7 cellular contexts compared by ENCODE assay signal in genomic region chr10:72257051-72257892, GRCh38. TPM values are rescaled to one million over a fixed set of nuclear protein-coding genes. Genes with fewer than 3 reads are reported as not detected.
A peak's percentile ranks its signal among the peaks of the same experiment; 100 is the strongest.
DNase-seq lines count a peak whose midpoint lies in the region; ATAC-seq and TF ChIP-seq lines count a peak whose summit lies in the region.

No MANE protein-coding gene starts in this region.

- H3K4me3 ChIP-seq in OCI-LY3 (ENCODE audit: low read length) (peak overlapping the region; percentile 14; the same call in 1 of the 2 replicates), stomach (no peak overlapping the region), PC-9 (no peak overlapping the region)

- H3K4me1 ChIP-seq in OCI-LY3 (ENCODE audit: low read length) (peaks cover 60% of the 10 kb centered on the region), stomach (peaks cover 79 to 98% (median 86%) of the 10 kb centered on the region in 4 donors), PC-9 (replicated peaks; ENCODE audit: insufficient read depth) (peaks cover 47% of the 10 kb centered on the region)

- H4K20me1 ChIP-seq in OCI-LY3 (ENCODE audit: insufficient read depth, low read length) = no peaks in the 10 kb centered on the region
- H4K20me1 ChIP-seq in PC-9 (ENCODE audit: insufficient read depth) = no peaks in the 10 kb centered on the region

- ATAC-seq in GM21515 (IDR thresholded peaks at IDR 0.05; ENCODE audit: unreplicated experiment) = peak; percentile 36

- 66 to 76% (median 75%) methylated on average over 8 of the region's 8 CpGs for WGBS in stomach, 5 donors

- H3F3A ChIP-seq in PC-9 (ENCODE audit: insufficient read depth, low read depth) = peaks cover 37% of the 10 kb centered on the region

- BruUV-seq in PC-9 (replicated peaks; lab: Mats Ljungman, UMichigan) = no TSS peak

- TF ChIP-seq EP300 in stomach (IDR thresholded peaks at IDR 0.05) = no peak

- no peak overlapping the region for H3K9ac ChIP-seq in OCI-LY3 (ENCODE audit: low read length)

- H3K27me3 ChIP-seq in OCI-LY3 (ENCODE audit: low read depth, low read length) (peaks cover 3% of the 10 kb centered on the region; the same call in 1 of the 2 replicates), stomach (no peaks in the 10 kb centered on the region), PC-9 (ENCODE audit: insufficient read depth, low read depth) (no peaks in the 10 kb centered on the region)

- no peaks in the 10 kb centered on the region for H3K9me2 ChIP-seq in PC-9 (ENCODE audit: insufficient read depth)

- H3K27ac ChIP-seq in OCI-LY3 (ENCODE audit: low read length) (no peak overlapping the region), stomach (peak overlapping the region; percentile 14 to 97 (median 92)), PC-9 (no peak overlapping the region)

- DNase-seq in fibroblast of peridontal ligament (ENCODE audit: extremely low read depth) (peak; percentile 29), stomach (no peak), NCI-H1105 treated with DMSO at 0.1 percent for 48 hours (lab: John Stamatoyannopoulos, UW) (no peak), NCI-H2029 treated with DMSO at 0.1 percent for 48 hours (lab: John Stamatoyannopoulos, UW) (no peak), PC-9 (no peak)

- no peak overlapping the region for H2AFZ ChIP-seq in OCI-LY3 (ENCODE audit: low read depth, low read length)
- H2AFZ ChIP-seq in PC-9 = no peak overlapping the region

- no peaks in the 10 kb centered on the region for H3K79me2 ChIP-seq in OCI-LY3 (ENCODE audit: low read length)
- no peaks in the 10 kb centered on the region for H3K79me2 ChIP-seq in PC-9 (ENCODE audit: low read depth)

- CTCF ChIA-PET in PC-9 (lab: Charles Lee) = interaction anchor here (0.7 kb wide), 1 partner anchor 121 kb away, joined by 8 read pairs; no protein-coding TSS in a partner anchor

- POLR2A ChIA-PET in PC-9 (lab: Charles Lee; ENCODE audit: unreplicated experiment) = no interaction called here

- H3K4me2 ChIP-seq in OCI-LY3 (ENCODE audit: low read length) = peak overlapping the region; percentile 74
- H3K4me2 ChIP-seq in PC-9 = no peak overlapping the region

- H3K36me3 ChIP-seq in OCI-LY3 (replicated peaks; ENCODE audit: low read depth, low read length) (no peaks in the 10 kb centered on the region), stomach (no peaks in the 10 kb centered on the region), PC-9 (ENCODE audit: low read depth) (no peaks in the 10 kb centered on the region)

- intact Hi-C loops in stomach (cut with DNase I; ENCODE audit: low total_unique reads) = no loop called here
- intact Hi-C loops in PC-9 (cut with micrococcal nuclease; ENCODE audit: unreplicated experiment) = no loop called here

- H3K9me3 ChIP-seq in OCI-LY3 (ENCODE audit: insufficient read depth, low read length) = no peaks in the 10 kb centered on the region
- no peaks in the 10 kb centered on the region for H3K9me3 ChIP-seq in stomach
- no peaks in the 10 kb centered on the region for H3K9me3 ChIP-seq in PC-9 (ENCODE audit: insufficient read depth, low read depth)

- TF ChIP-seq POLR2A in stomach (IDR thresholded peaks at IDR 0.05) = no peak

- no peak for TF ChIP-seq CTCF in OCI-LY3 (IDR thresholded peaks at IDR 0.05; ENCODE audit: low read depth, low read length)
- TF ChIP-seq CTCF in stomach (IDR thresholded peaks at IDR 0.05) = no peak
- TF ChIP-seq CTCF in PC-9 (conservative IDR thresholded peaks at IDR 0.05) = no peak

RNA-seq across cellular contexts. Expression of gene DDIT4, which starts 16.5 kb away (rescaled TPM):
- 100 to 1,000 TPM in 4 of 5 donors, 10 to 100 TPM in 1; 89.9 to 188 (median 154) TPM for total RNA-seq in stomach
- 100 to 1,000 TPM; 122 to 176 (median 170) TPM for polyA plus RNA-seq in stomach
- 178 and 212 TPM in 2 replicates for total RNA-seq in PC-9 (2021)

RNA-seq across cellular contexts. Expression of gene ASCC1, which starts 41.2 kb away (rescaled TPM):
- total RNA-seq in stomach (100 to 1,000 TPM in 1 of 5 donors, 10 to 100 TPM in 2, 1 to 10 TPM in 2; 4.3 to 142 (median 19.4) TPM), PC-9 (2021) (108 and 129 TPM in 2 replicates)
- polyA plus RNA-seq in stomach = 10 to 100 TPM in 2 of 3 donors, 1 to 10 TPM in 1; 8.4 to 14.7 (median 12.5) TPM

RNA-seq across cellular contexts. Expression of gene ANAPC16, which starts 41.5 kb away (rescaled TPM):
- total RNA-seq in stomach (100 to 1,000 TPM in 2 of 5 donors, 10 to 100 TPM in 3; 12.7 to 104 (median 68.8) TPM), PC-9 (2021) (142 and 171 TPM in 2 replicates)
- 100 to 1,000 TPM; 164 to 231 (median 170) TPM for polyA plus RNA-seq in stomach

Comparison
In these comparisons a context has a peak if more than half of its experiments do, and no peak if none do; other contexts are left out.
1. H3K27ac ChIP-seq: peak in stomach (5 of 5); none in OCI-LY3 (single experiment) and PC-9 (single experiment).